17 cellular contexts compared by ENCODE assay signal in genomic region chr18:12863687-12864086, GRCh38. TPM values are rescaled to one million over a fixed set of nuclear protein-coding genes. Genes with fewer than 3 reads are reported as not detected.
A peak's percentile ranks its signal among the peaks of the same experiment; 100 is the strongest.
DNase-seq lines count a peak whose midpoint lies in the region; ATAC-seq and TF ChIP-seq lines count a peak whose summit lies in the region.
"Had no signal": no experiment of that assay in that cellular context is flagged by ENCODE, and none has a peak within 500 bp of the region (broad histone marks: within the 10 kb centered on the region; RNA-seq: fewer than 3 reads in every experiment).

No MANE protein-coding gene starts in this region.

- TF ChIP-seq RAD21 in SK-N-SH (IDR thresholded peaks at IDR 0.05; ENCODE audit: low read length): no peak

- H3K9me3 ChIP-seq in SK-N-SH (no peaks in the 10 kb centered on the region), adrenal gland (replicated peaks in 1 of 3) (no peaks in the 10 kb centered on the region), WERI-Rb-1 (ENCODE audit: severe bottlenecking) (no peaks in the 10 kb centered on the region)
- H3K9me3 ChIP-seq: SJSA1 had no signal

- intact Hi-C loops in adrenal gland (cut with DNase I): no loop called here

- H3K4me1 ChIP-seq in SK-N-SH (ENCODE audit: control insufficient read depth in 1 of 2, insufficient read depth in 2 of 2, low read depth in 1 of 2, low read length in 1 of 2): no peaks in the 10 kb centered on the region; a peak in 1 of 4 replicates
- peaks cover 0 to 34% of the 10 kb centered on the region in 2 donors for H3K4me1 ChIP-seq in adrenal gland (replicated peaks in 1 of 2)

- H3K27me3 ChIP-seq in SK-N-SH (ENCODE audit: insufficient read depth) (no peaks in the 10 kb centered on the region), adrenal gland (no peaks in the 10 kb centered on the region), WERI-Rb-1 (ENCODE audit: insufficient read depth, low read depth, severe bottlenecking) (no peaks in the 10 kb centered on the region)
- H3K27me3 ChIP-seq: SJSA1 had no signal

- no peak overlapping the region for H3K9ac ChIP-seq in SK-N-SH

- CTCF ChIA-PET in SK-N-SH (lab: Yijun Ruan, JAX): interaction anchor here (1.5 kb wide), 1 partner anchor 70 kb away, joined by 3 read pairs; no protein-coding TSS in a partner anchor

- POLR2A ChIA-PET in SK-N-SH (lab: Yijun Ruan, JAX): interaction anchor here (1.5 kb wide), 1 partner anchor 19 kb away, joined by 4 read pairs; no protein-coding TSS in a partner anchor

- H3K9me2 ChIP-seq in SK-N-SH: no peaks in the 10 kb centered on the region

- no peaks in the 10 kb centered on the region for H4K20me1 ChIP-seq in SK-N-SH (ENCODE audit: insufficient read depth)

- WGBS in SK-N-SH (ENCODE audit: low lambda C conversion rate): 32% methylated on average over 2 of the region's 2 CpGs
- 72 to 83% (median 74%) methylated on average over 2 of the region's 2 CpGs for WGBS in adrenal gland, 4 donors

- H3K36me3 Mint-ChIP-seq in activated T-helper 17 cell treated with anti-CD3 and anti-CD28 coated beads, Interleukin-2, amount 50 U/mL, for 72 hours (ENCODE audit: low read depth): peaks cover 16% of the 10 kb centered on the region
- H3K36me3 Mint-ChIP-seq in glutamatergic neuron (ENCODE audit: unreplicated experiment): no peaks in the 10 kb centered on the region

- H3K9me3 Mint-ChIP-seq in activated T-helper 17 cell treated with anti-CD3 and anti-CD28 coated beads, Interleukin-2, amount 50 U/mL, for 72 hours: no peaks in the 10 kb centered on the region
- peaks cover 4% of the 10 kb centered on the region for H3K9me3 Mint-ChIP-seq in glutamatergic neuron (ENCODE audit: unreplicated experiment)
- H3K9me3 Mint-ChIP-seq: CD8-positive, alpha-beta memory T cell had no signal

- DNase-seq in SK-N-SH (no peak), glutamatergic neuron (no peak), adrenal gland (no peak), NCI-H526 treated with DMSO at 0.1 percent for 48 hours (lab: John Stamatoyannopoulos, UW) (no peak), WERI-Rb-1 (no peak), GOT3 (lab: John Stamatoyannopoulos, UW) (no peak)
- DNase-seq: CD8-positive, alpha-beta memory T cell; HCEC 1CT; Kasumi-1; NCI-H1105 treated with DMSO at 0.1 percent for 48 hours; NCI-H187 treated with DMSO at 0.1 percent for 48 hours; NCI-H2171; NCI-H446 treated with DMSO at 0.1 percent for 48 hours; NCI-H82 had no signal

- H3K4me2 ChIP-seq in SK-N-SH: no peak overlapping the region

- TF ChIP-seq CTCF in SK-N-SH (IDR thresholded peaks at IDR 0.05) (no peak), glutamatergic neuron (IDR thresholded peaks at IDR 0.05; ENCODE audit: partially characterized antibody, unreplicated experiment) (no peak), adrenal gland (IDR thresholded peaks at IDR 0.05) (no peak), WERI-Rb-1 (IDR thresholded peaks at IDR 0.05; ENCODE audit: low read depth, low read length) (no peak)

- no peak overlapping the region for H3K4me3 ChIP-seq in SK-N-SH (ENCODE audit: low read depth in 2 of 2, low read length in 1 of 2)
- H3K4me3 ChIP-seq in adrenal gland: no peak overlapping the region
- no peak overlapping the region for H3K4me3 ChIP-seq in WERI-Rb-1 (ENCODE audit: low read depth, low read length)
- H3K4me3 ChIP-seq: SJSA1 had no signal

- ATAC-seq in SK-N-SH treated with all-trans-retinoic acid at 6 μM for 48 hours: no peak; the same call in 2 of the 3 replicates
- ATAC-seq in activated T-helper 17 cell treated with anti-CD3 and anti-CD28 coated beads, Interleukin-2, amount 50 U/mL, for 72 hours (replicated peaks): no peak

- peaks cover 30% of the 10 kb centered on the region for H3K79me2 ChIP-seq in SK-N-SH (ENCODE audit: insufficient read depth)

- no peak overlapping the region for H2AFZ ChIP-seq in SK-N-SH (ENCODE audit: low read depth)

- peaks cover 31% of the 10 kb centered on the region for H3K4me1 Mint-ChIP-seq in activated T-helper 17 cell treated with anti-CD3 and anti-CD28 coated beads, Interleukin-2, amount 50 U/mL, for 72 hours
- H3K4me1 Mint-ChIP-seq in glutamatergic neuron (ENCODE audit: low read depth, unreplicated experiment): peaks cover 22% of the 10 kb centered on the region

- H3K27ac Mint-ChIP-seq in activated T-helper 17 cell treated with anti-CD3 and anti-CD28 coated beads, Interleukin-2, amount 50 U/mL, for 72 hours: peak overlapping the region; percentile 76
- peak overlapping the region; percentile 44 for H3K27ac Mint-ChIP-seq in glutamatergic neuron (ENCODE audit: unreplicated experiment)

- TF ChIP-seq EP300 in SK-N-SH (IDR thresholded peaks at IDR 0.05; ENCODE audit: borderline replicate concordance in 1 of 2, low read depth in 1 of 2, low read length in 1 of 2): no peak

- TF ChIP-seq POLR2A in adrenal gland (IDR thresholded peaks at IDR 0.05): no peak

- H3K27ac ChIP-seq in SK-N-SH (ENCODE audit: low read depth in 2 of 2, low read length in 1 of 2) (no peak overlapping the region), adrenal gland (no peak overlapping the region), WERI-Rb-1 (no peak overlapping the region)
- H3K27ac ChIP-seq: SJSA1 had no signal

- no peaks in the 10 kb centered on the region for H3F3A ChIP-seq in SK-N-SH (replicated peaks; ENCODE audit: insufficient read depth)

- H3K4me3 Mint-ChIP-seq in activated T-helper 17 cell treated with anti-CD3 and anti-CD28 coated beads, Interleukin-2, amount 50 U/mL, for 72 hours: no peak overlapping the region
- no peak overlapping the region for H3K4me3 Mint-ChIP-seq in glutamatergic neuron (ENCODE audit: unreplicated experiment)

- H3K27me3 Mint-ChIP-seq in activated T-helper 17 cell treated with anti-CD3 and anti-CD28 coated beads, Interleukin-2, amount 50 U/mL, for 72 hours: no peaks in the 10 kb centered on the region
- H3K27me3 Mint-ChIP-seq in glutamatergic neuron (ENCODE audit: unreplicated experiment): no peaks in the 10 kb centered on the region
- H3K27me3 Mint-ChIP-seq: CD8-positive, alpha-beta memory T cell had no signal

- H3K36me3 ChIP-seq in SK-N-SH (replicated peaks in 1 of 2; ENCODE audit: control insufficient read depth in 1 of 2, insufficient read depth in 2 of 2, low read length in 1 of 2) (no peaks in the 10 kb centered on the region), adrenal gland (replicated peaks in 1 of 2) (no peaks in the 10 kb centered on the region), WERI-Rb-1 (no peaks in the 10 kb centered on the region)

TF ChIP-seq in SK-N-SH treated with all-trans-retinoic acid at 6 μM for 48 hours, 23 proteins besides CTCF, POLR2A, EP300 and RAD21 (continues in another document):
- TF ChIP-seq SNAI2 (CRISPR knock-in tag; IDR thresholded peaks at IDR 0.05) (no peak), ZNF8 (CRISPR knock-in tag; IDR thresholded peaks at IDR 0.05) (peak; percentile 82; the same call in 1 of the 2 replicates)

TF ChIP-seq in SK-N-SH, 30 proteins besides CTCF, POLR2A, EP300 and RAD21:
- TF ChIP-seq SIN3A (IDR thresholded peaks at IDR 0.05; ENCODE audit: borderline replicate concordance, low read depth, low read length): no peak
TF ChIP-seq in SK-N-SH: peak in this region for 0.

RNA-seq across cellular contexts. Expression of gene PTPN2, which starts 20.4 kb away (rescaled TPM):
- polyA plus RNA-seq in SK-N-SH (2012; rRNA removed) (11.2 and 13.0 TPM in 2 replicates), adrenal gland (10 to 100 TPM; 20.9 to 60.4 (median 36.4) TPM)
- polyA plus RNA-seq in SK-N-SH (2012; cell fraction: cytosol; rRNA removed): 15.5 and 17.9 TPM in 2 replicates
- 15.9 and 26.6 TPM in 2 replicates for polyA plus RNA-seq in SK-N-SH (2012; cell fraction: nucleus; rRNA removed)
- total RNA-seq in activated T-helper 17 cell treated with anti-CD3 and anti-CD28 coated beads, Interleukin-2, amount 50 U/mL, for 72 hours: 10 to 100 TPM; 72.1 to 78.7 TPM
- total RNA-seq in glutamatergic neuron (ENCODE audit: unreplicated experiment) (33.3 TPM), adrenal gland (10 to 100 TPM; 13.1 to 38.6 (median 30.4) TPM)
